1 cellular context compared by ENCODE assay signal in the genomic region with DNA sequence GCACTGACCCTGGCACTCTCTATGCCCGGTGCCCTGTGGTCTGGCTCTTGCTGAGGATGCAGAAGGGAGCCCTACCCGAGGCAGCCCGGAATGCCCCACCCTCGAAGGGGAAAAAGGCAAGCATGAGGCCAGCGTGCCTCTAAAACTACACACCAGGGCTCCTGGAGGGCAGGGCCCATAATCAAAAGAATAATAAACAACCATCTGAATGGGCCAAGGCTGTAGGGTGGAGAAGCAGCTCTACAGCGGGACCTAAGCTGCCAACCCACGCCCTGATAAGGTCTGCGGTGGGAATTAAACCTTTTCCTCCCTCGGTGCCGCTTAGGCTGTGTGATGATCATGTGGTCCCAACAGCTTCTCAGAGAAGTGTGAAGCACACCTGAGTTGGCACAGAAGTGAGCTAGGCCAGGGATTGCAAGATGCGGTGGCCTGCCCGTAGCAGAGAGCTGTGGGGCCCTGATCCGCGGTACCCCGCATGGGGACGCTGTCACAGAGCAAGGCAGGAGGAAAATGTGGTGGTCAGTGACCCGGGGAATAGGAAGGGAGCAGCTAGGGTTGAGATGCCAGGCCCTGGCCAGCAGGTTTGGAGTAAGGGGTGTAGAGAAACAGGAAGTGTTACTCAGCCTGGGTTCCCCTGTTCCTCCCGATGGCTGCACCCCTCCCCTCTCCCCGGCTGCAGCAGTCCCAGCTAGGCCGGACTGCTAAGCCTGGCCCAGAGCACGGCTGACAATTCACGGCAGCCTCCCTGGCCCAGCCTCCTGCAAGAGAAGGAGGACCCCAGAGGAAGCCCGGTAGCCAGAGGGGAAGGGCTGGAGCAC.
TF ChIP-seq lines count a peak whose summit lies in the region.

No MANE protein-coding gene starts in this region.

TF ChIP-seq in HepG2, 621 proteins besides CTCF, POLR2A, EP300 and RAD21:
- TF ChIP-seq SMAD9 (CRISPR knock-in tag; IDR thresholded peaks at IDR 0.05) (no peak), RBFOX2 (IDR thresholded peaks at IDR 0.05; ENCODE audit: low read depth, low read length) (0 out of 2 replicates have a peak, but pooled peaks have one; percentile 20), NR2F1 (CRISPR knock-in tag; IDR thresholded peaks at IDR 0.05) (no peak), AGO2 (optimal IDR thresholded peaks at IDR 0.05; ENCODE audit: low read depth, low read length) (peak; percentile 61), ZNF451 (CRISPR knock-in tag; IDR thresholded peaks at IDR 0.05) (no peak)
- TF ChIP-seq, protein P1, sequence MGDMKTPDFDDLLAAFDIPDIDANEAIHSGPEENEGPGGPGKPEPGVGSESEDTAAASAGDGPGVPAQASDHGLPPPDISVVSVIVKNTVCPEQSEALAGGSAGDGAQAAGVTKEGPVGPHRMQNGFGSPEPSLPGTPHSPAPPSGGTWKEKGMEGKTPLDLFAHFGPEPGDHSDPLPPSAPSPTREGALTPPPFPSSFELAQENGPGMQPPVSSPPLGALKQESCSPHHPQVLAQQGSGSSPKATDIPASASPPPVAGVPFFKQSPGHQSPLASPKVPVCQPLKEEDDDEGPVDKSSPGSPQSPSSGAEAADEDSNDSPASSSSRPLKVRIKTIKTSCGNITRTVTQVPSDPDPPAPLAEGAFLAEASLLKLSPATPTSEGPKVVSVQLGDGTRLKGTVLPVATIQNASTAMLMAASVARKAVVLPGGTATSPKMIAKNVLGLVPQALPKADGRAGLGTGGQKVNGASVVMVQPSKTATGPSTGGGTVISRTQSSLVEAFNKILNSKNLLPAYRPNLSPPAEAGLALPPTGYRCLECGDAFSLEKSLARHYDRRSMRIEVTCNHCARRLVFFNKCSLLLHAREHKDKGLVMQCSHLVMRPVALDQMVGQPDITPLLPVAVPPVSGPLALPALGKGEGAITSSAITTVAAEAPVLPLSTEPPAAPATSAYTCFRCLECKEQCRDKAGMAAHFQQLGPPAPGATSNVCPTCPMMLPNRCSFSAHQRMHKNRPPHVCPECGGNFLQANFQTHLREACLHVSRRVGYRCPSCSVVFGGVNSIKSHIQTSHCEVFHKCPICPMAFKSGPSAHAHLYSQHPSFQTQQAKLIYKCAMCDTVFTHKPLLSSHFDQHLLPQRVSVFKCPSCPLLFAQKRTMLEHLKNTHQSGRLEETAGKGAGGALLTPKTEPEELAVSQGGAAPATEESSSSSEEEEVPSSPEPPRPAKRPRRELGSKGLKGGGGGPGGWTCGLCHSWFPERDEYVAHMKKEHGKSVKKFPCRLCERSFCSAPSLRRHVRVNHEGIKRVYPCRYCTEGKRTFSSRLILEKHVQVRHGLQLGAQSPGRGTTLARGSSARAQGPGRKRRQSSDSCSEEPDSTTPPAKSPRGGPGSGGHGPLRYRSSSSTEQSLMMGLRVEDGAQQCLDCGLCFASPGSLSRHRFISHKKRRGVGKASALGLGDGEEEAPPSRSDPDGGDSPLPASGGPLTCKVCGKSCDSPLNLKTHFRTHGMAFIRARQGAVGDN (CRISPR knock-in tag; IDR thresholded peaks at IDR 0.05): 0 out of 2 replicates have a peak, but pooled peaks have one; percentile 4
- TF ChIP-seq, protein P2, sequence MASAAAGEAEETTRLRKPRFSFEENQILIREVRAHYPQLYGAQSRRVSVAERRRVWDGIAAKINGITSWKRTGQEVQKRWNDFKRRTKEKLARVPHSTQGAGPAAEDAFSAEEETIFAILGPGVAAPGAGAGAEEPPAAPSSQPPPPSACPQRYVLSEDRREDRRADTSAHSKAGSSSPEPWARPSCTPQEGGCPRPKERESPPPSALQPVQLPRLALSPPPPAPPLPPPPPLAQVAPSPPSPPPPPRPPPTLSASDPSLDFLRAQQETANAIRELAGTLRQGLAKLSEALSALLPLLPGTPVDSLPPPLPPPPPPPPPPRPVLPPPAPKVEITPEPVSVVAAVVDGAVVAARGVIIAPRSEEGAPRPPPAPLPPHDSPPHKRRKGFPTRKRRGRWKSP (CRISPR knock-in tag; IDR thresholded peaks at IDR 0.05): no peak
TF ChIP-seq in HepG2: peak in this region for 3.
